15 cellular contexts compared by ENCODE assay signal in the genomic region with DNA sequence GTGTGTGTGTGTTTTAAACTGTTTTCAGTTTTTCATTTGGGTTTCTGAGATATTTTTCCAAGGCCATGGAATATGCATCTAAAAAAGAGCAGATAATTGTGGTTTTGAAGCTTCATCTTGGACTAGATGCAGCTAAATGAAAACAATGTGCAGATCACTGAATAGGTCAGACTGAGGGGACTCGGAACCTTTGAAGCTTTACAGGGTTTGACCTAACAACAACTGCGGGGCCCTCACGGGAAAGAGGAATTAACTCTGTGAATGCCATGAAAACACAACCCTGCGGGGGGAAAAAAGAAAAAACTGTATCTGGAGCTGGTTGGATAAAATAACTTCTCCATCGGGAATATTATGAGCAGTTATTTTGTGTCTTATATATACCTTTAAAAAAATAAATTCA.
A peak's percentile ranks its signal among the peaks of the same experiment; 100 is the strongest.
DNase-seq lines count a peak whose midpoint lies in the region; ATAC-seq and TF ChIP-seq lines count a peak whose summit lies in the region.
"Had no signal": no experiment of that assay in that cellular context is flagged by ENCODE, and none has a peak within 500 bp of the region (broad histone marks: within the 10 kb centered on the region; RNA-seq: fewer than 3 reads in every experiment).

No MANE protein-coding gene starts in this region.

- H3K36me3 Mint-ChIP-seq in osteocyte (ENCODE audit: unreplicated experiment) = peaks cover 15% of the 10 kb centered on the region
- no peaks in the 10 kb centered on the region for H3K36me3 Mint-ChIP-seq in activated CD8-positive, alpha-beta memory T cell treated with anti-CD3 and anti-CD28 coated beads, Interleukin-2, amount 10 ng/mL, durations not matched to agents 7 days and 5 days
- H3K36me3 Mint-ChIP-seq: natural killer cell; stimulated activated naive B cell treated with anti-CD40 and anti-IgM and Interleukin-4, amounts not matched to agents 10 μg/mL and 1 μg/mL and 100 μg/mL, for 72 hours had no signal

- H3K4me1 Mint-ChIP-seq in osteocyte (ENCODE audit: unreplicated experiment) = peaks cover 60% of the 10 kb centered on the region
- no peaks in the 10 kb centered on the region for H3K4me1 Mint-ChIP-seq in activated CD8-positive, alpha-beta memory T cell treated with anti-CD3 and anti-CD28 coated beads, Interleukin-2, amount 10 ng/mL, durations not matched to agents 7 days and 5 days
- H3K4me1 Mint-ChIP-seq: natural killer cell; stimulated activated naive B cell treated with anti-CD40 and anti-IgM and Interleukin-4, amounts not matched to agents 10 μg/mL and 1 μg/mL and 100 μg/mL, for 72 hours had no signal

- H3K27ac Mint-ChIP-seq in osteocyte (ENCODE audit: unreplicated experiment) = peak overlapping the region; percentile 80
- H3K27ac Mint-ChIP-seq in activated CD8-positive, alpha-beta memory T cell treated with anti-CD3 and anti-CD28 coated beads, Interleukin-2, amount 10 ng/mL, durations not matched to agents 7 days and 5 days = no peak overlapping the region
- H3K27ac Mint-ChIP-seq: natural killer cell; stimulated activated naive B cell treated with anti-CD40 and anti-IgM and Interleukin-4, amounts not matched to agents 10 μg/mL and 1 μg/mL and 100 μg/mL, for 72 hours had no signal

- CTCF ChIA-PET in activated CD8-positive, alpha-beta memory T cell treated with anti-CD3 and anti-CD28 coated beads, Interleukin-2, amount 10 ng/mL, durations not matched to agents 7 days and 5 days (lab: Charles Lee) = no interaction called here

- no peaks in the 10 kb centered on the region for H3K27me3 Mint-ChIP-seq in osteocyte (ENCODE audit: unreplicated experiment)
- H3K27me3 Mint-ChIP-seq in activated CD8-positive, alpha-beta memory T cell treated with anti-CD3 and anti-CD28 coated beads, Interleukin-2, amount 10 ng/mL, durations not matched to agents 7 days and 5 days = peaks cover 17% of the 10 kb centered on the region

- no peak overlapping the region for H3K4me3 ChIP-seq in AG10803 (ENCODE audit: low read length)

- no peak for ATAC-seq in activated CD8-positive, alpha-beta memory T cell treated with anti-CD3 and anti-CD28 coated beads, Interleukin-2, amount 10 ng/mL, durations not matched to agents 7 days and 5 days
- ATAC-seq: natural killer cell; stimulated activated naive B cell treated with anti-CD40 and anti-IgM and Interleukin-4, amounts not matched to agents 10 μg/mL and 1 μg/mL and 100 μg/mL, for 72 hours had no signal

- in situ Hi-C loops in ACHN (cut with HindIII; ENCODE audit: low pct_ligation_motif_present, low pct_unique_long_range_greater_than_20kb, low sequenced_read_pairs) = no loop called here

- H3K9me3 Mint-ChIP-seq in osteocyte (ENCODE audit: unreplicated experiment) = no peaks in the 10 kb centered on the region
- H3K9me3 Mint-ChIP-seq in activated CD8-positive, alpha-beta memory T cell treated with anti-CD3 and anti-CD28 coated beads, Interleukin-2, amount 10 ng/mL, durations not matched to agents 7 days and 5 days (ENCODE audit: low read depth) = no peaks in the 10 kb centered on the region
- H3K9me3 Mint-ChIP-seq: natural killer cell; stimulated activated naive B cell treated with anti-CD40 and anti-IgM and Interleukin-4, amounts not matched to agents 10 μg/mL and 1 μg/mL and 100 μg/mL, for 72 hours had no signal

- H3K4me3 Mint-ChIP-seq in osteocyte (ENCODE audit: unreplicated experiment) = peak overlapping the region; percentile 31
- H3K4me3 Mint-ChIP-seq in activated CD8-positive, alpha-beta memory T cell treated with anti-CD3 and anti-CD28 coated beads, Interleukin-2, amount 10 ng/mL, durations not matched to agents 7 days and 5 days = no peak overlapping the region
- H3K4me3 Mint-ChIP-seq: natural killer cell; stimulated activated naive B cell treated with anti-CD40 and anti-IgM and Interleukin-4, amounts not matched to agents 10 μg/mL and 1 μg/mL and 100 μg/mL, for 72 hours had no signal

- DNase-seq in AG10803 (ENCODE audit: low read depth) (peak; percentile 64), RPMI7951 (ENCODE audit: low read depth) (peak; percentile 81), fibroblast of peridontal ligament (ENCODE audit: extremely low read depth) (peak; percentile 69), osteocyte (ENCODE audit: extremely low spot score, unreplicated experiment) (no peak), ACHN (no peak), NCI-H2107 treated with DMSO at 0.1 percent for 48 hours (lab: John Stamatoyannopoulos, UW; ENCODE audit: unreplicated experiment) (no peak), cerebellum (ENCODE audit: low spot score) (no peak)
- DNase-seq in activated CD8-positive, alpha-beta memory T cell treated with anti-CD3 and anti-CD28 coated beads, Interleukin-2, amount 10 ng/mL, durations not matched to agents 7 days and 5 days = no peak
- DNase-seq: activated naive CD4-positive, alpha-beta T cell; head of caudate nucleus; KG1; kidney glomerular epithelial cell; natural killer cell; NCI-H1417; stimulated activated naive B cell treated with anti-CD40 and anti-IgM and Interleukin-4, amounts not matched to agents 10 μg/mL and 1 μg/mL and 100 μg/mL, for 72 hours had no signal

- no peak for TF ChIP-seq CTCF in AG10803 (conservative IDR thresholded peaks at IDR 0.05; ENCODE audit: low read length)
- TF ChIP-seq CTCF in osteocyte (IDR thresholded peaks at IDR 0.05) = no peak

Comparison
In these comparisons a context has a peak if more than half of its experiments do, and no peak if none do; other contexts are left out.
1. DNase-seq: peak in AG10803 (single experiment), RPMI7951 (single experiment) and fibroblast of peridontal ligament (single experiment); none in osteocyte (single experiment), ACHN (single experiment), NCI-H2107 treated with DMSO at 0.1 percent for 48 hours (single experiment), activated CD8-positive, alpha-beta memory T cell treated with anti-CD3 and anti-CD28 coated beads, Interleukin-2, amount 10 ng/mL, durations not matched to agents 7 days and 5 days (single experiment) and cerebellum (single experiment).